In genomic region chrX:8868906-8869305, GRCh38 we compare ENCODE assay signal across 8 cellular contexts.
DNase-seq lines count a peak whose midpoint lies in the region; ATAC-seq, FAIRE-seq and TF ChIP-seq lines count a peak whose summit lies in the region.
"Had no signal": no experiment of that assay in that cellular context is flagged by ENCODE, and none has a peak within 500 bp of the region (broad histone marks: within the 10 kb centered on the region; RNA-seq: fewer than 3 reads in every experiment).

No MANE protein-coding gene starts in this region.

- no peaks in the 10 kb centered on the region for H3K9me3 Mint-ChIP-seq in effector memory CD8-positive, alpha-beta T cell

- H3K27me3 Mint-ChIP-seq in effector memory CD8-positive, alpha-beta T cell, result peaks cover 9 to 25% of the 10 kb centered on the region in 2 donors

- no peak for ATAC-seq in GM21367 (IDR thresholded peaks at IDR 0.05; ENCODE audit: unreplicated experiment)
- no peak for ATAC-seq in effector memory CD8-positive, alpha-beta T cell (replicated peaks)

- H3K27ac Mint-ChIP-seq in effector memory CD8-positive, alpha-beta T cell, result no peak overlapping the region

- DNase-seq in DMS114 treated with DMSO at 0.1 percent for 48 hours (lab: John Stamatoyannopoulos, UW; ENCODE audit: unreplicated experiment) (peak; percentile 8), NAMALWA (ENCODE audit: low spot score) (peak; percentile 5), cerebellum (ENCODE audit: low spot score) (peak; percentile 13), myocyte (ENCODE audit: low read depth) (peak; percentile 43), GM12892 (ENCODE audit: insufficient read length) (no peak)
- DNase-seq in effector memory CD8-positive, alpha-beta T cell, result no peak
- DNase-seq: testis had no signal

- no peak for TF ChIP-seq POLR2A in GM12892 (IDR thresholded peaks at IDR 0.05; ENCODE audit: low read depth, low read length)

- no peak overlapping the region for H3K4me3 Mint-ChIP-seq in effector memory CD8-positive, alpha-beta T cell

- no peaks in the 10 kb centered on the region for H3K36me3 Mint-ChIP-seq in effector memory CD8-positive, alpha-beta T cell (ENCODE audit: insufficient read depth)

- FAIRE-seq in GM12892 (lab: Jason Lieb, UNC), result no peak

- H3K4me1 Mint-ChIP-seq in effector memory CD8-positive, alpha-beta T cell (ENCODE audit: low read depth in 2 of 2), result peaks cover 0 to 2% of the 10 kb centered on the region in 2 donors

Comparison
In these comparisons a context has a peak if more than half of its experiments do, and no peak if none do; other contexts are left out.
1. DNase-seq: peak in DMS114 treated with DMSO at 0.1 percent for 48 hours (single experiment), NAMALWA (single experiment), cerebellum (single experiment) and myocyte (single experiment); none in GM12892 (single experiment) and effector memory CD8-positive, alpha-beta T cell (0 of 3).